Comparison of ENCODE assay signal across 1 cellular context in genomic region chr3:16286672-16287604, GRCh38.
TF ChIP-seq lines count a peak whose summit lies in the region.

No MANE protein-coding gene starts in this region.

TF ChIP-seq in WTC11, 78 proteins besides CTCF, POLR2A, EP300 and RAD21 (continued from another document):
- TF ChIP-seq IRF1 (CRISPR knock-in tag; IDR thresholded peaks at IDR 0.05) = no peak
- no peak for TF ChIP-seq ZNF138 (CRISPR knock-in tag; conservative IDR thresholded peaks at IDR 0.05)
